ENCODE assay signal across 1 cellular context in genomic region chr20:34704177-34705007, GRCh38.
TF ChIP-seq lines count a peak whose summit lies in the region.

A gene with protein sequence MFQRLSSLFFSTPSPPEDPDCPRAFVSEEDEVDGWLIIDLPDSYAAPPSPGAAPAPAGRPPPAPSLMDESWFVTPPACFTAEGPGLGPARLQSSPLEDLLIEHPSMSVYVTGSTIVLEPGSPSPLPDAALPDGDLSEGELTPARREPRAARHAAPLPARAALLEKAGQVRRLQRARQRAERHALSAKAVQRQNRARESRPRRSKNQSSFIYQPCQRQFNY (plus strand): TSS chr20:34704344. CDS start chr20:34708740, 4,396 bp downstream.

TF ChIP-seq in HepG2, 621 proteins besides CTCF, POLR2A, EP300 and RAD21 (continued from another document and continues in another):
- TF ChIP-seq RNF219 (CRISPR knock-in tag; IDR thresholded peaks at IDR 0.05) (no peak; the same call in 1 of the 2 replicates), BRCA1 (CRISPR knock-in tag; IDR thresholded peaks at IDR 0.05) (no peak), KLF6 (CRISPR knock-in tag; IDR thresholded peaks at IDR 0.05) (0 out of 2 replicates have a peak, but pooled peaks have one; percentile 11), PCBP1 (IDR thresholded peaks at IDR 0.05; ENCODE audit: borderline replicate concordance, low read depth, low read length) (peak; percentile 71; the same call in 1 of the 2 replicates), ZNF510 (CRISPR knock-in tag; IDR thresholded peaks at IDR 0.05; ENCODE audit: low read depth) (no peak), CC2D1A (CRISPR knock-in tag; IDR thresholded peaks at IDR 0.05) (no peak), ZSCAN31 (CRISPR knock-in tag; IDR thresholded peaks at IDR 0.05; ENCODE audit: low read depth) (0 out of 2 replicates have a peak, but pooled peaks have one; percentile 30), ZFP62 (CRISPR knock-in tag; IDR thresholded peaks at IDR 0.05) (no peak), PAWR (CRISPR knock-in tag; IDR thresholded peaks at IDR 0.05; ENCODE audit: borderline replicate concordance) (no peak), SP1 (IDR thresholded peaks at IDR 0.05) (no peak), SP1 (CRISPR knock-in tag; IDR thresholded peaks at IDR 0.05) (peak; percentile 86), NR3C1 (CRISPR knock-in tag; IDR thresholded peaks at IDR 0.05) (no peak), STAG1 (CRISPR knock-in tag; IDR thresholded peaks at IDR 0.05) (no peak), HOXA5 (CRISPR knock-in tag; IDR thresholded peaks at IDR 0.05) (no peak; the same call in 1 of the 2 replicates), HCFC1 (IDR thresholded peaks at IDR 0.05; ENCODE audit: low read depth, low read length) (no peak), NR0B2 (CRISPR knock-in tag; IDR thresholded peaks at IDR 0.05) (no peak), CREB1 (IDR thresholded peaks at IDR 0.05) (peak; percentile 100), CREB1 (CRISPR knock-in tag; IDR thresholded peaks at IDR 0.05) (peak; percentile 88), RELA (CRISPR knock-in tag; IDR thresholded peaks at IDR 0.05) (no peak; the same call in 1 of the 2 replicates), EEA1 (CRISPR knock-in tag; IDR thresholded peaks at IDR 0.05; ENCODE audit: borderline replicate concordance) (peak; percentile 0; the same call in 1 of the 2 replicates), GZF1 (CRISPR knock-in tag; IDR thresholded peaks at IDR 0.05) (no peak), ZNF367 (CRISPR knock-in tag; IDR thresholded peaks at IDR 0.05; ENCODE audit: borderline replicate concordance) (no peak), CCDC6 (CRISPR knock-in tag; IDR thresholded peaks at IDR 0.05) (0 out of 2 replicates have a peak, but pooled peaks have one; percentile 77), SMAD9 (CRISPR knock-in tag; IDR thresholded peaks at IDR 0.05) (0 out of 2 replicates have a peak, but pooled peaks have one; percentile 26), ADNP (CRISPR knock-in tag; IDR thresholded peaks at IDR 0.05) (no peak), ZNF326 (CRISPR knock-in tag; IDR thresholded peaks at IDR 0.05; ENCODE audit: borderline replicate concordance) (no peak), ARNTL (CRISPR knock-in tag; IDR thresholded peaks at IDR 0.05) (no peak), GTF3A (CRISPR knock-in tag; conservative IDR thresholded peaks at IDR 0.05) (peak; percentile 34; the same call in 1 of the 2 replicates), KLF15 (CRISPR knock-in tag; IDR thresholded peaks at IDR 0.05; ENCODE audit: borderline replicate concordance) (peak; percentile 10; the same call in 1 of the 2 replicates), ZNF160 (CRISPR knock-in tag; IDR thresholded peaks at IDR 0.05) (no peak), SMYD3 (CRISPR knock-in tag; IDR thresholded peaks at IDR 0.05) (peak; percentile 93; the same call in 1 of the 2 replicates), HOXA3 (CRISPR knock-in tag; IDR thresholded peaks at IDR 0.05) (peak; percentile 92), KAT2B (IDR thresholded peaks at IDR 0.05; ENCODE audit: borderline replicate concordance, low read depth, low read length) (no peak), ZNF781 (CRISPR knock-in tag; IDR thresholded peaks at IDR 0.05; ENCODE audit: borderline replicate concordance, not compliant biosample characterization) (no peak), RFX1 (IDR thresholded peaks at IDR 0.05) (no peak), PRMT3 (CRISPR knock-in tag; IDR thresholded peaks at IDR 0.05; ENCODE audit: borderline replicate concordance, low read depth) (no peak), ZNF879 (CRISPR knock-in tag; IDR thresholded peaks at IDR 0.05) (peak; percentile 93; the same call in 1 of the 2 replicates), SP4 (CRISPR knock-in tag; IDR thresholded peaks at IDR 0.05) (peak; percentile 73), GFI1 (CRISPR knock-in tag; IDR thresholded peaks at IDR 0.05; ENCODE audit: borderline replicate concordance) (peak; percentile 55; the same call in 1 of the 2 replicates), ZNF530 (CRISPR knock-in tag; IDR thresholded peaks at IDR 0.05; ENCODE audit: low read depth) (no peak), ZNF557 (CRISPR knock-in tag; IDR thresholded peaks at IDR 0.05) (no peak), ZBTB20 (CRISPR knock-in tag; IDR thresholded peaks at IDR 0.05; ENCODE audit: borderline replicate concordance, low read depth) (no peak)
- TF ChIP-seq, protein P1, sequence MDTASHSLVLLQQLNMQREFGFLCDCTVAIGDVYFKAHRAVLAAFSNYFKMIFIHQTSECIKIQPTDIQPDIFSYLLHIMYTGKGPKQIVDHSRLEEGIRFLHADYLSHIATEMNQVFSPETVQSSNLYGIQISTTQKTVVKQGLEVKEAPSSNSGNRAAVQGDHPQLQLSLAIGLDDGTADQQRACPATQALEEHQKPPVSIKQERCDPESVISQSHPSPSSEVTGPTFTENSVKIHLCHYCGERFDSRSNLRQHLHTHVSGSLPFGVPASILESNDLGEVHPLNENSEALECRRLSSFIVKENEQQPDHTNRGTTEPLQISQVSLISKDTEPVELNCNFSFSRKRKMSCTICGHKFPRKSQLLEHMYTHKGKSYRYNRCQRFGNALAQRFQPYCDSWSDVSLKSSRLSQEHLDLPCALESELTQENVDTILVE (CRISPR knock-in tag; IDR thresholded peaks at IDR 0.05) = 0 out of 2 replicates have a peak, but pooled peaks have one; percentile 66
- TF ChIP-seq, protein P2, sequence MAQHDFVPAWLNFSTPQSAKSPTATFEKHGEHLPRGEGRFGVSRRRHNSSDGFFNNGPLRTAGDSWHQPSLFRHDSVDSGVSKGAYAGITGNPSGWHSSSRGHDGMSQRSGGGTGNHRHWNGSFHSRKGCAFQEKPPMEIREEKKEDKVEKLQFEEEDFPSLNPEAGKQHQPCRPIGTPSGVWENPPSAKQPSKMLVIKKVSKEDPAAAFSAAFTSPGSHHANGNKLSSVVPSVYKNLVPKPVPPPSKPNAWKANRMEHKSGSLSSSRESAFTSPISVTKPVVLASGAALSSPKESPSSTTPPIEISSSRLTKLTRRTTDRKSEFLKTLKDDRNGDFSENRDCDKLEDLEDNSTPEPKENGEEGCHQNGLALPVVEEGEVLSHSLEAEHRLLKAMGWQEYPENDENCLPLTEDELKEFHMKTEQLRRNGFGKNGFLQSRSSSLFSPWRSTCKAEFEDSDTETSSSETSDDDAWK (CRISPR knock-in tag; IDR thresholded peaks at IDR 0.05) = no peak
- TF ChIP-seq, protein P3, sequence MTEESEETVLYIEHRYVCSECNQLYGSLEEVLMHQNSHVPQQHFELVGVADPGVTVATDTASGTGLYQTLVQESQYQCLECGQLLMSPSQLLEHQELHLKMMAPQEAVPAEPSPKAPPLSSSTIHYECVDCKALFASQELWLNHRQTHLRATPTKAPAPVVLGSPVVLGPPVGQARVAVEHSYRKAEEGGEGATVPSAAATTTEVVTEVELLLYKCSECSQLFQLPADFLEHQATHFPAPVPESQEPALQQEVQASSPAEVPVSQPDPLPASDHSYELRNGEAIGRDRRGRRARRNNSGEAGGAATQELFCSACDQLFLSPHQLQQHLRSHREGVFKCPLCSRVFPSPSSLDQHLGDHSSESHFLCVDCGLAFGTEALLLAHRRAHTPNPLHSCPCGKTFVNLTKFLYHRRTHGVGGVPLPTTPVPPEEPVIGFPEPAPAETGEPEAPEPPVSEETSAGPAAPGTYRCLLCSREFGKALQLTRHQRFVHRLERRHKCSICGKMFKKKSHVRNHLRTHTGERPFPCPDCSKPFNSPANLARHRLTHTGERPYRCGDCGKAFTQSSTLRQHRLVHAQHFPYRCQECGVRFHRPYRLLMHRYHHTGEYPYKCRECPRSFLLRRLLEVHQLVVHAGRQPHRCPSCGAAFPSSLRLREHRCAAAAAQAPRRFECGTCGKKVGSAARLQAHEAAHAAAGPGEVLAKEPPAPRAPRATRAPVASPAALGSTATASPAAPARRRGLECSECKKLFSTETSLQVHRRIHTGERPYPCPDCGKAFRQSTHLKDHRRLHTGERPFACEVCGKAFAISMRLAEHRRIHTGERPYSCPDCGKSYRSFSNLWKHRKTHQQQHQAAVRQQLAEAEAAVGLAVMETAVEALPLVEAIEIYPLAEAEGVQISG (CRISPR knock-in tag; IDR thresholded peaks at IDR 0.05) = peak; percentile 48
- TF ChIP-seq, protein P4, sequence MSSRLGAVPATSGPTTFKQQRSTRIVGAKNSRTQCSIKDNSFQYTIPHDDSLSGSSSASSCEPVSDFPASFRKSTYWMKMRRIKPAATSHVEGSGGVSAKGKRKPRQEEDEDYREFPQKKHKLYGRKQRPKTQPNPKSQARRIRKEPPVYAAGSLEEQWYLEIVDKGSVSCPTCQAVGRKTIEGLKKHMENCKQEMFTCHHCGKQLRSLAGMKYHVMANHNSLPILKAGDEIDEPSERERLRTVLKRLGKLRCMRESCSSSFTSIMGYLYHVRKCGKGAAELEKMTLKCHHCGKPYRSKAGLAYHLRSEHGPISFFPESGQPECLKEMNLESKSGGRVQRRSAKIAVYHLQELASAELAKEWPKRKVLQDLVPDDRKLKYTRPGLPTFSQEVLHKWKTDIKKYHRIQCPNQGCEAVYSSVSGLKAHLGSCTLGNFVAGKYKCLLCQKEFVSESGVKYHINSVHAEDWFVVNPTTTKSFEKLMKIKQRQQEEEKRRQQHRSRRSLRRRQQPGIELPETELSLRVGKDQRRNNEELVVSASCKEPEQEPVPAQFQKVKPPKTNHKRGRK (CRISPR knock-in tag; IDR thresholded peaks at IDR 0.05) = no peak
- TF ChIP-seq, protein P5, sequence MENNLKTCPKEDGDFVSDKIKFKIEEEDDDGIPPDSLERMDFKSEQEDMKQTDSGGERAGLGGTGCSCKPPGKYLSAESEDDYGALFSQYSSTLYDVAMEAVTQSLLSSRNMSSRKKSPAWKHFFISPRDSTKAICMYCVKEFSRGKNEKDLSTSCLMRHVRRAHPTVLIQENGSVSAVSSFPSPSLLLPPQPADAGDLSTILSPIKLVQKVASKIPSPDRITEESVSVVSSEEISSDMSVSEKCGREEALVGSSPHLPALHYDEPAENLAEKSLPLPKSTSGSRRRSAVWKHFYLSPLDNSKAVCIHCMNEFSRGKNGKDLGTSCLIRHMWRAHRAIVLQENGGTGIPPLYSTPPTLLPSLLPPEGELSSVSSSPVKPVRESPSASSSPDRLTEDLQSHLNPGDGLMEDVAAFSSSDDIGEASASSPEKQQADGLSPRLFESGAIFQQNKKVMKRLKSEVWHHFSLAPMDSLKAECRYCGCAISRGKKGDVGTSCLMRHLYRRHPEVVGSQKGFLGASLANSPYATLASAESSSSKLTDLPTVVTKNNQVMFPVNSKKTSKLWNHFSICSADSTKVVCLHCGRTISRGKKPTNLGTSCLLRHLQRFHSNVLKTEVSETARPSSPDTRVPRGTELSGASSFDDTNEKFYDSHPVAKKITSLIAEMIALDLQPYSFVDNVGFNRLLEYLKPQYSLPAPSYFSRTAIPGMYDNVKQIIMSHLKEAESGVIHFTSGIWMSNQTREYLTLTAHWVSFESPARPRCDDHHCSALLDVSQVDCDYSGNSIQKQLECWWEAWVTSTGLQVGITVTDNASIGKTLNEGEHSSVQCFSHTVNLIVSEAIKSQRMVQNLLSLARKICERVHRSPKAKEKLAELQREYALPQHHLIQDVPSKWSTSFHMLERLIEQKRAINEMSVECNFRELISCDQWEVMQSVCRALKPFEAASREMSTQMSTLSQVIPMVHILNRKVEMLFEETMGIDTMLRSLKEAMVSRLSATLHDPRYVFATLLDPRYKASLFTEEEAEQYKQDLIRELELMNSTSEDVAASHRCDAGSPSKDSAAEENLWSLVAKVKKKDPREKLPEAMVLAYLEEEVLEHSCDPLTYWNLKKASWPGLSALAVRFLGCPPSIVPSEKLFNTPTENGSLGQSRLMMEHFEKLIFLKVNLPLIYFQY (CRISPR knock-in tag; IDR thresholded peaks at IDR 0.05; ENCODE audit: borderline replicate concordance) = peak; percentile 64; the same call in 1 of the 2 replicates
- TF ChIP-seq, protein P6, sequence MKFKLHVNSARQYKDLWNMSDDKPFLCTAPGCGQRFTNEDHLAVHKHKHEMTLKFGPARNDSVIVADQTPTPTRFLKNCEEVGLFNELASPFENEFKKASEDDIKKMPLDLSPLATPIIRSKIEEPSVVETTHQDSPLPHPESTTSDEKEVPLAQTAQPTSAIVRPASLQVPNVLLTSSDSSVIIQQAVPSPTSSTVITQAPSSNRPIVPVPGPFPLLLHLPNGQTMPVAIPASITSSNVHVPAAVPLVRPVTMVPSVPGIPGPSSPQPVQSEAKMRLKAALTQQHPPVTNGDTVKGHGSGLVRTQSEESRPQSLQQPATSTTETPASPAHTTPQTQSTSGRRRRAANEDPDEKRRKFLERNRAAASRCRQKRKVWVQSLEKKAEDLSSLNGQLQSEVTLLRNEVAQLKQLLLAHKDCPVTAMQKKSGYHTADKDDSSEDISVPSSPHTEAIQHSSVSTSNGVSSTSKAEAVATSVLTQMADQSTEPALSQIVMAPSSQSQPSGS (CRISPR knock-in tag; IDR thresholded peaks at IDR 0.05) = peak; percentile 78
- TF ChIP-seq, protein P7, sequence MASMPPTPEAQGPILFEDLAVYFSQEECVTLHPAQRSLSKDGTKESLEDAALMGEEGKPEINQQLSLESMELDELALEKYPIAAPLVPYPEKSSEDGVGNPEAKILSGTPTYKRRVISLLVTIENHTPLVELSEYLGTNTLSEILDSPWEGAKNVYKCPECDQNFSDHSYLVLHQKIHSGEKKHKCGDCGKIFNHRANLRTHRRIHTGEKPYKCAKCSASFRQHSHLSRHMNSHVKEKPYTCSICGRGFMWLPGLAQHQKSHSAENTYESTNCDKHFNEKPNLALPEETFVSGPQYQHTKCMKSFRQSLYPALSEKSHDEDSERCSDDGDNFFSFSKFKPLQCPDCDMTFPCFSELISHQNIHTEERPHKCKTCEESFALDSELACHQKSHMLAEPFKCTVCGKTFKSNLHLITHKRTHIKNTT (CRISPR knock-in tag; IDR thresholded peaks at IDR 0.05) = peak; percentile 39; the same call in 1 of the 2 replicates
